In the genomic region with DNA sequence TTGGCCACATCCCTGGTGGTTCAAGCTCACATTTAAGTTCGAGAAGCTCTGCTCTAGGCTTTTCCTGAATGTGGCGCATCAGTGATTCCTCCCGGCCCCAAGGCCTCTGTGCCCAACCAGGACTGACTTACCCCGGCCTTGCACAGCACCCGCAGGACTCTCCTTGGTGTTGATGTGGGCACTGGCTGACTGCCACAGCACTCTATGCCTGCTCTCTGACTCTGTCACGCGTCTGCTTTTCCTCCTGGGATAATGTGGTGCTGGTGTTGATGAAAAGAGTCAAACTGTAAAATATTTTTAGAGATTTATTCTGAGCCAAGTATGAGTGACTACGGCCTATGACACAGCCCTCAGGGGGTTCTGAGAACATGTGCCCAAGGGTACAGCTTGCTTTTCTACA, we compare ENCODE assay signal across 16 cellular contexts. TPM values are rescaled to one million over a fixed set of nuclear protein-coding genes. Genes with fewer than 3 reads are reported as not detected.
DNase-seq lines count a peak whose midpoint lies in the region; ATAC-seq and TF ChIP-seq lines count a peak whose summit lies in the region.
"Had no signal": no experiment of that assay in that cellular context is flagged by ENCODE, and none has a peak within 500 bp of the region (broad histone marks: within the 10 kb centered on the region; RNA-seq: fewer than 3 reads in every experiment).

No MANE protein-coding gene starts in this region.

- no peak for ATAC-seq in GM23338
- peak; percentile 20 for ATAC-seq in left lung
- no peak for ATAC-seq in activated CD8-positive, alpha-beta memory T cell treated with anti-CD3 and anti-CD28 coated beads, Interleukin-2, amount 10 ng/mL, durations not matched to agents 7 days and 5 days
- ATAC-seq in HG03432 (IDR thresholded peaks at IDR 0.05; ENCODE audit: unreplicated experiment) = no peak
- ATAC-seq in GM21423 (IDR thresholded peaks at IDR 0.05; ENCODE audit: unreplicated experiment) = no peak
- ATAC-seq: HCT116 had no signal

- no peaks in the 10 kb centered on the region for H4K20me1 ChIP-seq in GM23338 (replicated peaks; ENCODE audit: insufficient read depth)

- no peaks in the 10 kb centered on the region for H3K27me3 Mint-ChIP-seq in GM23338 (ENCODE audit: insufficient read depth, low read depth, poor library complexity)
- peaks cover 11% of the 10 kb centered on the region for H3K27me3 Mint-ChIP-seq in brain
- H3K27me3 Mint-ChIP-seq in activated CD8-positive, alpha-beta memory T cell treated with anti-CD3 and anti-CD28 coated beads, Interleukin-2, amount 10 ng/mL, durations not matched to agents 7 days and 5 days = peaks cover 48% of the 10 kb centered on the region

- no peaks in the 10 kb centered on the region for H3K9me3 ChIP-seq in left lung
- no peaks in the 10 kb centered on the region for H3K9me3 ChIP-seq in stomach

- CTCF ChIA-PET in activated CD8-positive, alpha-beta memory T cell treated with anti-CD3 and anti-CD28 coated beads, Interleukin-2, amount 10 ng/mL, durations not matched to agents 7 days and 5 days (lab: Charles Lee) = interaction anchor here (1.0 kb wide), 1 partner anchor 96 kb away, joined by 3 read pairs; no protein-coding TSS in a partner anchor

- no peaks in the 10 kb centered on the region for H3K36me3 ChIP-seq in GM23338 (ENCODE audit: insufficient read depth)
- H3K36me3 ChIP-seq in left lung = no peaks in the 10 kb centered on the region
- no peaks in the 10 kb centered on the region for H3K36me3 ChIP-seq in stomach

- H3K36me3 Mint-ChIP-seq in GM23338 (ENCODE audit: low read depth) (peaks cover 14% of the 10 kb centered on the region), brain (no peaks in the 10 kb centered on the region)
- H3K36me3 Mint-ChIP-seq in activated CD8-positive, alpha-beta memory T cell treated with anti-CD3 and anti-CD28 coated beads, Interleukin-2, amount 10 ng/mL, durations not matched to agents 7 days and 5 days = peaks cover under 1% of the 10 kb centered on the region

- H3K4me1 ChIP-seq in GM23338 (ENCODE audit: insufficient read depth) = no peaks in the 10 kb centered on the region; the same call in 1 of the 2 replicates
- H3K4me1 ChIP-seq in left lung = peaks cover 8 to 61% of the 10 kb centered on the region in 2 donors
- peaks cover 0 to 28% (median 10%) of the 10 kb centered on the region in 4 donors for H3K4me1 ChIP-seq in stomach

- H3K79me2 ChIP-seq in GM23338 (replicated peaks; ENCODE audit: insufficient read depth) = no peaks in the 10 kb centered on the region

- intact Hi-C loops in left lung (cut with DNase I) = no loop called here
- intact Hi-C loops in stomach (cut with DNase I; ENCODE audit: low total_unique reads) = no loop called here

- H3K27ac Mint-ChIP-seq in GM23338 = no peak overlapping the region
- H3K27ac Mint-ChIP-seq in brain = peak overlapping the region in 3 of 5 experiments; percentile 39 to 76 (median 59)
- H3K27ac Mint-ChIP-seq in activated CD8-positive, alpha-beta memory T cell treated with anti-CD3 and anti-CD28 coated beads, Interleukin-2, amount 10 ng/mL, durations not matched to agents 7 days and 5 days = no peak overlapping the region

- no peak overlapping the region for H3K27ac ChIP-seq in GM23338 (ENCODE audit: low read depth)
- H3K27ac ChIP-seq in left lung = peak overlapping the region in 1 of 2 donors; percentile 24
- H3K27ac ChIP-seq in stomach = peak overlapping the region in 2 of 5 donors; percentile 22 to 44
- H3K27ac ChIP-seq: KMS-11 had no signal

- H3K4me3 ChIP-seq in GM23338 = no peak overlapping the region
- no peak overlapping the region for H3K4me3 ChIP-seq in left lung
- no peak overlapping the region for H3K4me3 ChIP-seq in stomach

- H3F3A ChIP-seq in GM23338 (replicated peaks; ENCODE audit: low read depth) = no peaks in the 10 kb centered on the region

- TF ChIP-seq POLR2A in stomach (IDR thresholded peaks at IDR 0.05) = no peak

- TF ChIP-seq EP300 in stomach (IDR thresholded peaks at IDR 0.05) = no peak

- H3K4me3 Mint-ChIP-seq in GM23338 (no peak overlapping the region), brain (no peak overlapping the region)
- H3K4me3 Mint-ChIP-seq in activated CD8-positive, alpha-beta memory T cell treated with anti-CD3 and anti-CD28 coated beads, Interleukin-2, amount 10 ng/mL, durations not matched to agents 7 days and 5 days = no peak overlapping the region
- H3K4me3 Mint-ChIP-seq: activated naive CD8-positive, alpha-beta T cell treated with anti-CD3 and anti-CD28 coated beads, Interleukin-2, amount 10 ng/mL, durations not matched to agents 7 days and 5 days; T-helper 2 cell treated with Interferon-gamma antibody and Interleukin-4, amounts not matched to agents 5 μg/mL and 100 μg/mL, for 36 hours had no signal

- H3K4me2 ChIP-seq in GM23338 = no peak overlapping the region
- H3K4me2 ChIP-seq: KMS-11 had no signal

- WGBS in stomach, 5 donors = 57 to 76% (median 75%) methylated on average over 8 of the region's 8 CpGs

- no peak for DNase-seq in GM23338 (ENCODE audit: low spot score)
- no peak for DNase-seq in left lung
- peak; percentile 38 for DNase-seq in stromal cell of bone marrow (ENCODE audit: low read depth)
- DNase-seq in activated CD8-positive, alpha-beta memory T cell treated with anti-CD3 and anti-CD28 coated beads, Interleukin-2, amount 10 ng/mL, durations not matched to agents 7 days and 5 days = no peak
- DNase-seq in stomach = no peak
- DNase-seq: activated naive CD8-positive, alpha-beta T cell treated with anti-CD3 and anti-CD28 coated beads, Interleukin-2, amount 10 ng/mL, durations not matched to agents 7 days and 5 days; midbrain; OCI-M1; stimulated activated CD4-positive, alpha-beta T cell treated with anti-CD3 and anti-CD28 coated beads, Interleukin-12 subunit alpha, Interleukin-12 subunit beta, amount 100 ng/mL, for 4 hours had no signal

- H3K27me3 ChIP-seq in GM23338 (ENCODE audit: insufficient read depth) (no peaks in the 10 kb centered on the region), left lung (no peaks in the 10 kb centered on the region), stomach (peaks cover 0 to 2% (median 0%) of the 10 kb centered on the region in 3 donors)

- peaks cover 7% of the 10 kb centered on the region; the same call in 2 of the 3 replicates for H3K4me1 Mint-ChIP-seq in GM23338
- H3K4me1 Mint-ChIP-seq in brain = peaks cover 31% of the 10 kb centered on the region
- peaks cover 27% of the 10 kb centered on the region for H3K4me1 Mint-ChIP-seq in activated CD8-positive, alpha-beta memory T cell treated with anti-CD3 and anti-CD28 coated beads, Interleukin-2, amount 10 ng/mL, durations not matched to agents 7 days and 5 days

- TF ChIP-seq CTCF in GM23338 (conservative IDR thresholded peaks at IDR 0.05; ENCODE audit: low read depth in 2 of 2) (no peak), brain (conservative IDR thresholded peaks at IDR 0.05) (no peak), left lung (IDR thresholded peaks at IDR 0.05) (no peak), stomach (IDR thresholded peaks at IDR 0.05) (no peak)

- H2AFZ ChIP-seq in GM23338 = peak overlapping the region; percentile 59; the same call in 1 of the 2 replicates

- H3K9me2 ChIP-seq in GM23338 (ENCODE audit: insufficient read depth) = no peaks in the 10 kb centered on the region

- H3K9me3 Mint-ChIP-seq in GM23338 (peaks cover 27% of the 10 kb centered on the region), brain (peaks cover 0 to 9% (median 9%) of the 10 kb centered on the region in 5 experiments)
- H3K9me3 Mint-ChIP-seq in activated CD8-positive, alpha-beta memory T cell treated with anti-CD3 and anti-CD28 coated beads, Interleukin-2, amount 10 ng/mL, durations not matched to agents 7 days and 5 days (ENCODE audit: low read depth) = no peaks in the 10 kb centered on the region
- H3K9me3 Mint-ChIP-seq: activated naive CD8-positive, alpha-beta T cell treated with anti-CD3 and anti-CD28 coated beads, Interleukin-2, amount 10 ng/mL, durations not matched to agents 7 days and 5 days; T-helper 2 cell treated with Interferon-gamma antibody and Interleukin-4, amounts not matched to agents 5 μg/mL and 100 μg/mL, for 36 hours had no signal

TF ChIP-seq in GM23338, 12 proteins besides CTCF, POLR2A, EP300 and RAD21 (continues in another document):
- TF ChIP-seq STAT1 (IDR thresholded peaks at IDR 0.05; ENCODE audit: unreplicated experiment) (no peak), ZNF114 (CRISPR knock-in tag; IDR thresholded peaks at IDR 0.05) (no peak)

RNA-seq across cellular contexts. Expression of gene SLC2A5, which starts 15.4 kb away (rescaled TPM):
- total RNA-seq in GM23338 (2014; rRNA removed; shearing (Covaris generic)) = 0.03 TPM in 1 of 2 replicates, not detected in the other
- polyA plus RNA-seq in GM23338 (2016; fragmentation: Nextera tagmentation; extraction: Ambion mirVana) = not detected in 2 replicates
- 1.3 TPM for polyA plus RNA-seq in brain (ENCODE audit: insufficient read depth, low read depth, low replicate concordance)
- total RNA-seq in left lung = 1 to 10 TPM; 1.4 to 1.6 TPM
- not detected for total RNA-seq in activated CD8-positive, alpha-beta memory T cell treated with anti-CD3 and anti-CD28 coated beads, Interleukin-2, amount 10 ng/mL, durations not matched to agents 7 days and 5 days
- total RNA-seq in stomach = 1 to 10 TPM in 3 of 5 donors, not detected in 2; 2.0 to 6.4 (median 2.7) TPM
- polyA plus RNA-seq in stomach = 1 to 10 TPM in 1 of 3 donors, under 1 TPM in 1, not detected in 1; 0.19 to 3.1 TPM
- total RNA-seq: activated CD8-positive, alpha-beta memory T cell treated with anti-CD3 and anti-CD28 coated beads for 36 hours; activated naive CD8-positive, alpha-beta T cell treated with anti-CD3 and anti-CD28 coated beads, Interleukin-2, amount 10 ng/mL, durations not matched to agents 7 days and 5 days had no signal

RNA-seq across cellular contexts. Expression of gene GPR157, which starts 44.0 kb away (rescaled TPM):
- total RNA-seq in GM23338 (2014; rRNA removed; shearing (Covaris generic)) = 3.9 and 4.2 TPM in 2 replicates
- polyA plus RNA-seq in GM23338 (2016; fragmentation: Nextera tagmentation; extraction: Ambion mirVana) (0.81 and 0.85 TPM in 2 replicates), brain (ENCODE audit: insufficient read depth, low read depth, low replicate concordance) (0.15 TPM), stomach (1 to 10 TPM in 2 of 3 donors, under 1 TPM in 1; 0.15 to 3.7 (median 1.1) TPM)
- total RNA-seq in left lung (10 to 100 TPM; 18.8 to 23.0 TPM), stomach (10 to 100 TPM in 1 of 5 donors, 1 to 10 TPM in 4; 3.1 to 16.5 (median 7.0) TPM)
- total RNA-seq in activated CD8-positive, alpha-beta memory T cell treated with anti-CD3 and anti-CD28 coated beads, Interleukin-2, amount 10 ng/mL, durations not matched to agents 7 days and 5 days = 1 to 10 TPM; 3.6 to 4.5 TPM

RNA-seq across cellular contexts. Expression of gene SLC2A7, which starts 58.7 kb away (rescaled TPM):
- not detected in 2 replicates for total RNA-seq in GM23338 (2014; rRNA removed; shearing (Covaris generic))
- not detected in 2 replicates for polyA plus RNA-seq in GM23338 (2016; fragmentation: Nextera tagmentation; extraction: Ambion mirVana)
- not detected for polyA plus RNA-seq in brain (ENCODE audit: insufficient read depth, low read depth, low replicate concordance)
- under 1 TPM in 1 of 2 donors, not detected in 1; 0.18 TPM for total RNA-seq in left lung
- not detected for total RNA-seq in activated CD8-positive, alpha-beta memory T cell treated with anti-CD3 and anti-CD28 coated beads, Interleukin-2, amount 10 ng/mL, durations not matched to agents 7 days and 5 days
- not detected for total RNA-seq in stomach
- not detected for polyA plus RNA-seq in stomach
- total RNA-seq: activated CD8-positive, alpha-beta memory T cell treated with anti-CD3 and anti-CD28 coated beads for 36 hours had no signal

Comparison
In these comparisons a context has a peak if more than half of its experiments do, and no peak if none do; other contexts are left out.
1. H3K27ac Mint-ChIP-seq: peak in brain (3 of 5); none in GM23338 (single experiment) and activated CD8-positive, alpha-beta memory T cell treated with anti-CD3 and anti-CD28 coated beads, Interleukin-2, amount 10 ng/mL, durations not matched to agents 7 days and 5 days (single experiment).